In genomic region chr6:168171673-168172352, GRCh38 we compare ENCODE assay signal across 15 cellular contexts.
DNase-seq lines count a peak whose midpoint lies in the region; ATAC-seq and TF ChIP-seq lines count a peak whose summit lies in the region.
"Had no signal": no experiment of that assay in that cellular context is flagged by ENCODE, and none has a peak within 500 bp of the region (broad histone marks: within the 10 kb centered on the region; RNA-seq: fewer than 3 reads in every experiment).

No MANE protein-coding gene starts in this region.

- no peak overlapping the region for H3K4me3 Mint-ChIP-seq in mesothelial cell of epicardium
- no peak overlapping the region for H3K4me3 Mint-ChIP-seq in T-helper 17 cell
- H3K4me3 Mint-ChIP-seq: CD8-positive, alpha-beta T cell had no signal

- no peaks in the 10 kb centered on the region for H3K27me3 ChIP-seq in MG63

- no peak for TF ChIP-seq CTCF in mesothelial cell of epicardium (IDR thresholded peaks at IDR 0.05; ENCODE audit: unreplicated experiment)

- H3K36me3 Mint-ChIP-seq in mesothelial cell of epicardium (no peaks in the 10 kb centered on the region), T-helper 17 cell (ENCODE audit: low read depth) (no peaks in the 10 kb centered on the region)
- H3K36me3 Mint-ChIP-seq: CD8-positive, alpha-beta T cell had no signal

- peak overlapping the region; percentile 64 for H3K27ac Mint-ChIP-seq in mesothelial cell of epicardium
- no peak overlapping the region for H3K27ac Mint-ChIP-seq in T-helper 17 cell
- H3K27ac Mint-ChIP-seq: CD8-positive, alpha-beta T cell had no signal

- DNase-seq in DMS53 (lab: John Stamatoyannopoulos, UW) (peak; percentile 3), DMS53 treated with DMSO at 0.1 percent for 48 hours (lab: John Stamatoyannopoulos, UW; ENCODE audit: unreplicated experiment) (no peak), epidermal melanocyte (ENCODE audit: insufficient read length, low spot score) (peak; percentile 8), mesothelial cell of epicardium (ENCODE audit: low spot score in 2 of 2, unreplicated experiment in 2 of 2) (no peak), putamen (ENCODE audit: low spot score) (no peak), MG63 (no peak), T-helper 17 cell (no peak), NCI-H2081 (lab: John Stamatoyannopoulos, UW) (no peak)
- DNase-seq: DMS 273 treated with DMSO at 0.1 percent for 48 hours, EL, NCI-H1417 treated with DMSO at 0.1 percent for 48 hours, NCI-H2029 treated with DMSO at 0.1 percent for 48 hours, NCI-H510A treated with DMSO at 0.1 percent for 48 hours, SIG-M5 had no signal

- H3K27me3 Mint-ChIP-seq in mesothelial cell of epicardium (ENCODE audit: low read depth), result no peaks in the 10 kb centered on the region
- peaks cover 21% of the 10 kb centered on the region for H3K27me3 Mint-ChIP-seq in T-helper 17 cell

- no peaks in the 10 kb centered on the region for H3K9me3 ChIP-seq in MG63
- peaks cover 2% of the 10 kb centered on the region for H3K9me3 ChIP-seq in T-helper 17 cell (ENCODE audit: control insufficient read depth, low read length, poor library complexity, severe bottlenecking)

- no peak overlapping the region for H3K4me3 ChIP-seq in MG63

- H3K36me3 ChIP-seq in MG63, result no peaks in the 10 kb centered on the region

- H3K4me1 Mint-ChIP-seq in mesothelial cell of epicardium (peaks cover 28% of the 10 kb centered on the region), T-helper 17 cell (no peaks in the 10 kb centered on the region)

- ATAC-seq in T-helper 17 cell, result no peak
- ATAC-seq: CD8-positive, alpha-beta T cell had no signal

- H3K9me3 Mint-ChIP-seq in mesothelial cell of epicardium, result no peaks in the 10 kb centered on the region

Comparison
In these comparisons a context has a peak if more than half of its experiments do, and no peak if none do; other contexts are left out.
1. DNase-seq: peak in DMS53 (single experiment) and epidermal melanocyte (single experiment); none in DMS53 treated with DMSO at 0.1 percent for 48 hours (single experiment), mesothelial cell of epicardium (0 of 2), putamen (single experiment), MG63 (single experiment), T-helper 17 cell (0 of 3) and NCI-H2081 (0 of 2).